ENCODE assay signal across 15 cellular contexts in the genomic region with DNA sequence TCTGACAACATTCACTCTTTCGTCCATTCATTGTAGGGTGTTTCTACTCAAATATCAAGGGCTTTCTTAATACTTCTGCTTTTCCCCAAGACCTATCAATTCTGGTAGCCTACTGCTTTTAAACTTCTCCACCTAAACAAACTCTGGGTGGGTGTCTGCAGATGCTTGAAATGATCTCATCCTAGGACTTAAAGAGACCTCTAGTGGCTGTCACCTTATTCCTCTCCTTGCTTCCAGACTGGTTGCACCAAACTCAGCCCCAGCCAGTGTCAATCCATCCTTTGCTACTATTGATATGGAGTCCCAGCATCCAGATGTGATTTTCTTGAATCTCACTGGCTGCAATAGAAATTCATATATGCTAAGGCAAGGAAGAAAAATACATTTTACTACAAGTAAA.
DNase-seq lines count a peak whose midpoint lies in the region; ATAC-seq, FAIRE-seq and TF ChIP-seq lines count a peak whose summit lies in the region.
"Had no signal": no experiment of that assay in that cellular context is flagged by ENCODE, and none has a peak within 500 bp of the region (broad histone marks: within the 10 kb centered on the region; RNA-seq: fewer than 3 reads in every experiment).

No MANE protein-coding gene starts in this region.

- CTCF ChIA-PET in MCF 10A (lab: Yijun Ruan, JAX) = no interaction called here
- CTCF ChIA-PET in mammary epithelial cell (lab: Charles Lee; ENCODE audit: low non-redundant PET) = no interaction called here
- CTCF ChIA-PET in K562 (lab: Yijun Ruan, JAX; ENCODE audit: low intra/inter-chr PET ratio) = no interaction called here

- no peaks in the 10 kb centered on the region for H3K4me1 Mint-ChIP-seq in MCF 10A (ENCODE audit: insufficient read depth, unreplicated experiment)

- TF ChIP-seq CTCF in MCF 10A (IDR thresholded peaks at IDR 0.05; ENCODE audit: unreplicated experiment) (no peak), mammary epithelial cell (conservative IDR thresholded peaks at IDR 0.05 in 1 of 2, IDR thresholded peaks at IDR 0.05 in 1 of 2; ENCODE audit: extremely low read depth in 1 of 2, insufficient read depth in 1 of 2, low read depth in 1 of 2, low read length in 2 of 2) (no peak), K562 (IDR thresholded peaks at IDR 0.05 in 2 of 3, conservative IDR thresholded peaks at IDR 0.05 in 1 of 3; ENCODE audit: insufficient read depth in 2 of 3, low read depth in 1 of 3, low read length in 3 of 3) (peak in 2 of 3 experiments; percentile 13 to 22; a peak in 2 of 6 replicates)

- DNase-seq in MCF 10A (ENCODE audit: unreplicated experiment) = peak; percentile 11
- DNase-seq in mammary epithelial cell = no peak
- DNase-seq in NCI-H1092 (lab: John Stamatoyannopoulos, UW) = peak; percentile 25
- peak; percentile 4 to 20 (median 12) for DNase-seq in K562 (ENCODE audit: extremely low read depth in 1 of 4, low spot score in 3 of 4)
- peak; percentile 9 for DNase-seq in superior temporal gyrus (ENCODE audit: extremely low spot score)
- DNase-seq in NCI-H128 (lab: John Stamatoyannopoulos, UW; ENCODE audit: unreplicated experiment) = no peak
- no peak for DNase-seq in central memory CD4-positive, alpha-beta T cell
- DNase-seq in COR-L47 (lab: John Stamatoyannopoulos, UW) = no peak
- DNase-seq: activated CD8-positive, alpha-beta memory T cell treated with anti-CD3 and anti-CD28 coated beads for 24 hours; effector CD8-positive, alpha-beta T cell; EL; IMR-90; islet precursor cell; SHP77; stimulated activated CD4-positive, alpha-beta T cell treated with anti-CD3 and anti-CD28 coated beads, Interleukin-2, amount 100 ng/mL, for 24 hours had no signal

- no peak overlapping the region for H3K4me2 ChIP-seq in mammary epithelial cell (ENCODE audit: insufficient read depth, low read depth, low read length)
- no peak overlapping the region for H3K4me2 ChIP-seq in K562 (ENCODE audit: insufficient read depth, low read length)

- H2AFZ ChIP-seq in mammary epithelial cell (ENCODE audit: low read depth, low read length) (no peak overlapping the region), K562 (ENCODE audit: low read depth, low read length) (no peak overlapping the region)

- H3K36me3 ChIP-seq in mammary epithelial cell (ENCODE audit: insufficient read depth, low read length) = no peaks in the 10 kb centered on the region
- no peaks in the 10 kb centered on the region for H3K36me3 ChIP-seq in K562 (ENCODE audit: control insufficient read depth, insufficient read depth, low read length)

- no peak overlapping the region for H3K9ac ChIP-seq in mammary epithelial cell (ENCODE audit: insufficient read depth, low read length)
- no peak overlapping the region for H3K9ac ChIP-seq in K562 (ENCODE audit: insufficient read depth in 1 of 2, low read depth in 2 of 2, low read length in 2 of 2)

- dilution Hi-C loops in mammary epithelial cell (cut with HindIII; ENCODE audit: low sequenced_read_pairs) = no loop called here

- POLR2A ChIA-PET in MCF 10A (lab: Yijun Ruan, JAX) = no interaction called here
- POLR2A ChIA-PET in K562 (lab: Yijun Ruan, JAX) = no interaction called here

- peaks cover 13% of the 10 kb centered on the region for H3K9me3 Mint-ChIP-seq in MCF 10A (ENCODE audit: unreplicated experiment)

- H3K79me2 ChIP-seq in mammary epithelial cell (ENCODE audit: insufficient read depth, low read length) = no peaks in the 10 kb centered on the region
- no peaks in the 10 kb centered on the region for H3K79me2 ChIP-seq in K562 (ENCODE audit: control insufficient read depth, insufficient read depth, low read length)

- H3K27me3 ChIP-seq in mammary epithelial cell (ENCODE audit: insufficient read depth, low read length) = no peaks in the 10 kb centered on the region
- no peaks in the 10 kb centered on the region for H3K27me3 ChIP-seq in K562 (ENCODE audit: control insufficient read depth in 2 of 2, insufficient read depth in 2 of 2, low read length in 2 of 2)

- H3K4me1 ChIP-seq in mammary epithelial cell (ENCODE audit: insufficient read depth, low read length) (no peaks in the 10 kb centered on the region), K562 (replicated peaks in 1 of 2; ENCODE audit: control insufficient read depth in 2 of 2, insufficient read depth in 2 of 2, low read length in 2 of 2) (no peaks in the 10 kb centered on the region)

- no peak overlapping the region for H3K27ac ChIP-seq in mammary epithelial cell (ENCODE audit: insufficient read depth, low read depth, low read length)
- H3K27ac ChIP-seq in K562 (ENCODE audit: extremely low read depth, low read depth, low read length) = no peak overlapping the region

- BruUV-seq in MCF 10A (replicated peaks; lab: Mats Ljungman, UMichigan) (no TSS peak), mammary epithelial cell (replicated peaks; lab: Mats Ljungman, UMichigan) (no TSS peak), K562 (replicated peaks; lab: Mats Ljungman, UMichigan) (no TSS peak)

- H3K4me3 ChIP-seq in mammary epithelial cell (replicated peaks in 1 of 3; ENCODE audit: insufficient read depth in 1 of 3, low read depth in 2 of 3, low read length in 3 of 3) (no peak overlapping the region), K562 (no peak overlapping the region)

- in situ Hi-C loops in mammary epithelial cell (cut with MboI; ENCODE audit: low sequenced_read_pairs in 2 of 2) = no loop called here
- in situ Hi-C loops in K562 (cut with MboI) = no loop called here

- no peak for ATAC-seq in K562

- no peaks in the 10 kb centered on the region for H3K9me1 ChIP-seq in K562 (ENCODE audit: control insufficient read depth, insufficient read depth, low read length)

- intact Hi-C loops in MCF 10A (cut with micrococcal nuclease) (no loop called here), mammary epithelial cell (cut with micrococcal nuclease) (no loop called here), K562 (cut with micrococcal nuclease) (no loop called here)

- peaks cover 12% of the 10 kb centered on the region for H3K36me3 Mint-ChIP-seq in MCF 10A (ENCODE audit: insufficient read depth, unreplicated experiment)

- H3K4me3 Mint-ChIP-seq in MCF 10A (ENCODE audit: unreplicated experiment) = no peak overlapping the region

- TF ChIP-seq RAD21 in K562 (CRISPR knock-in tag; conservative IDR thresholded peaks at IDR 0.05 in 1 of 2, IDR thresholded peaks at IDR 0.05 in 1 of 2) = peak in 1 of 2 experiments; percentile 12; a peak in 1 of 4 replicates

- H3K27me3 Mint-ChIP-seq in MCF 10A (ENCODE audit: insufficient read depth, unreplicated experiment) = no peaks in the 10 kb centered on the region

- TF ChIP-seq EP300 in K562 (IDR thresholded peaks at IDR 0.05; ENCODE audit: low read length) = no peak

- no peak for TF ChIP-seq POLR2A in K562 (conservative IDR thresholded peaks at IDR 0.05)

- FAIRE-seq in K562 (lab: Jason Lieb, UNC) = no peak

- H3K9me3 ChIP-seq in mammary epithelial cell (replicated peaks; ENCODE audit: insufficient read depth, low read length) (no peaks in the 10 kb centered on the region), K562 (replicated peaks; ENCODE audit: control insufficient read depth, insufficient read depth, low read depth, low read length) (no peaks in the 10 kb centered on the region)

- no peak overlapping the region for H3K27ac Mint-ChIP-seq in MCF 10A (ENCODE audit: low read depth, unreplicated experiment)

- H4K20me1 ChIP-seq in mammary epithelial cell (ENCODE audit: insufficient read depth, low read length) (no peaks in the 10 kb centered on the region), K562 (replicated peaks; ENCODE audit: control insufficient read depth, insufficient read depth, low read length) (no peaks in the 10 kb centered on the region)

- 71% methylated on average over 1 of the region's 1 CpG for WGBS in mammary epithelial cell (ENCODE audit: low coverage, missing lambda C conversion rate)
- 0% methylated on average over 1 of the region's 1 CpG for WGBS in K562 (ENCODE audit: insufficient coverage, low coverage, missing lambda C conversion rate)

TF ChIP-seq in K562, 482 proteins besides CTCF, POLR2A, EP300 and RAD21:
- TF ChIP-seq ESRRA (IDR thresholded peaks at IDR 0.05; ENCODE audit: borderline replicate concordance, low read depth) = no peak
- TF ChIP-seq ZNF764 (CRISPR knock-in tag; IDR thresholded peaks at IDR 0.05; ENCODE audit: low read depth) = no peak
TF ChIP-seq in K562: peak in this region for 0.

Comparison
In these comparisons a context has a peak if more than half of its experiments do, and no peak if none do; other contexts are left out.
1. DNase-seq: peak in MCF 10A (single experiment), NCI-H1092 (single experiment), K562 (4 of 4) and superior temporal gyrus (single experiment); none in mammary epithelial cell (single experiment), NCI-H128 (single experiment), central memory CD4-positive, alpha-beta T cell (single experiment) and COR-L47 (single experiment).
2. CTCF ChIP-seq: peak in K562 (2 of 3); none in MCF 10A (single experiment) and mammary epithelial cell (0 of 2).